ENCODE assay signal across 35 cellular contexts in genomic region chr2:217601601-217602000, GRCh38.
"Had no signal": no experiment of that assay in that cellular context is flagged by ENCODE, and none has a peak within 500 bp of the region (broad histone marks: within the 10 kb centered on the region; RNA-seq: fewer than 3 reads in every experiment).

No MANE protein-coding gene starts in this region.

- H3K9me3 ChIP-seq: MG63 had no signal

- DNase-seq: Karpas-422, Kasumi-1, MG63, MM.1S, MV-4-11, NCI-H1048, NCI-H1092, NCI-H1092 treated with DMSO at 0.1 percent for 48 hours, NCI-H1105 treated with DMSO at 0.1 percent for 48 hours, NCI-H1417, NCI-H1417 treated with DMSO at 0.1 percent for 48 hours, NCI-H1436, NCI-H1436 treated with DMSO at 0.1 percent for 48 hours, NCI-H146, NCI-H1694, NCI-H1694 treated with DMSO at 0.1 percent for 48 hours, NCI-H187, NCI-H187 treated with DMSO at 0.1 percent for 48 hours, NCI-H1930, NCI-H2029, NCI-H2029 treated with DMSO at 0.1 percent for 48 hours, NCI-H2081, NCI-H2081 treated with DMSO at 0.1 percent for 48 hours, NCI-H2107, NCI-H2171, NCI-H2171 treated with DMSO at 0.1 percent for 48 hours, NCI-H2227 treated with DMSO at 0.1 percent for 48 hours, NCI-H226, NCI-H345, NCI-H446, NCI-H446 treated with DMSO at 0.1 percent for 48 hours, NCI-H510A, NCI-H510A treated with DMSO at 0.1 percent for 48 hours, NCI-H524 had no signal

- H3K9ac ChIP-seq: KMS-11 had no signal

- H3K4me2 ChIP-seq: KMS-11 had no signal

- H3K27ac ChIP-seq: KMS-11 had no signal

- H3K4me3 ChIP-seq: MG63 had no signal

- H3K36me3 ChIP-seq: MG63 had no signal
